ENCODE assay signal across 8 cellular contexts in genomic region chr4:176792348-176793059, GRCh38. TPM values are rescaled to one million over a fixed set of nuclear protein-coding genes. Genes with fewer than 3 reads are reported as not detected.
DNase-seq lines count a peak whose midpoint lies in the region; ATAC-seq and TF ChIP-seq lines count a peak whose summit lies in the region.

Gene VEGFC, minus strand, starts transcription at chr4:176792922. Its CDS starts 611 bp downstream, at chr4:176792311.

- no peak within 1 kb of the TSS for H3K27ac ChIP-seq in CD4-positive, CD25-positive, alpha-beta regulatory T cell (ENCODE audit: insufficient read depth, low read length, poor library complexity, severe bottlenecking)
- H3K27ac ChIP-seq in left lung, result peak within 1 kb of the TSS; percentile 76 to 77

- H3K27ac Mint-ChIP-seq in CD4-positive, CD25-positive, alpha-beta regulatory T cell, result no peak within 1 kb of the TSS
- H3K27ac Mint-ChIP-seq in stimulated activated naive CD8-positive, alpha-beta T cell treated with anti-CD3 and anti-CD28 coated beads, Interleukin-15, amount 100 ng/mL, for 72 hours, result peak within 1 kb of the TSS in 1 of 2 donors; percentile 50

- TF ChIP-seq CTCF in left lung (IDR thresholded peaks at IDR 0.05), result no peak

- H3K9me3 Mint-ChIP-seq in CD4-positive, CD25-positive, alpha-beta regulatory T cell, result peaks cover 0 to 6% (median 0%) of the 10 kb centered on the region in 7 donors
- no peaks in the 10 kb centered on the region for H3K9me3 Mint-ChIP-seq in stimulated activated naive CD8-positive, alpha-beta T cell treated with anti-CD3 and anti-CD28 coated beads, Interleukin-15, amount 100 ng/mL, for 72 hours

- peak in 1 of 3 donors; percentile 24 for DNase-seq in CD4-positive, CD25-positive, alpha-beta regulatory T cell
- DNase-seq in SK-MEL-5 (ENCODE audit: low read depth, low spot score), result peak; percentile 74
- DNase-seq in dermis blood vessel endothelial cell, result peak; percentile 86
- DNase-seq in left lung, result peak; percentile 45 to 83
- DNase-seq in stimulated activated naive CD8-positive, alpha-beta T cell treated with anti-CD3 and anti-CD28 coated beads, Interleukin-15, amount 100 ng/mL, for 72 hours, result peak; percentile 11 to 12
- no peak for DNase-seq in NAMALWA (ENCODE audit: low spot score)

- in situ Hi-C loops in SK-MEL-5 (cut with HindIII; ENCODE audit: low pct_unique_long_range_greater_than_20kb, low sequenced_read_pairs), result no loop called here

- peak in 1 of 2 donors; percentile 30 for ATAC-seq in CD4-positive, CD25-positive, alpha-beta regulatory T cell (ENCODE audit: low read depth in 2 of 2)
- ATAC-seq in GM19328 (IDR thresholded peaks at IDR 0.05; ENCODE audit: unreplicated experiment) (peak; percentile 84), HG03196 (IDR thresholded peaks at IDR 0.05; ENCODE audit: unreplicated experiment) (peak; percentile 87), left lung (peak; percentile 88)
- peak; percentile 77 for ATAC-seq in stimulated activated naive CD8-positive, alpha-beta T cell treated with anti-CD3 and anti-CD28 coated beads, Interleukin-15, amount 100 ng/mL, for 72 hours

- H3K36me3 Mint-ChIP-seq in CD4-positive, CD25-positive, alpha-beta regulatory T cell, result no peaks in the 10 kb centered on the region

- peaks cover 23% of the 10 kb centered on the region for H3K27me3 ChIP-seq in CD4-positive, CD25-positive, alpha-beta regulatory T cell (ENCODE audit: control insufficient read depth, insufficient read depth, low read length)
- H3K27me3 ChIP-seq in left lung, result peaks cover 0 to 53% of the 10 kb centered on the region in 2 donors

- H3K4me1 ChIP-seq in CD4-positive, CD25-positive, alpha-beta regulatory T cell (ENCODE audit: control insufficient read depth, insufficient read depth, low read length, poor library complexity, severe bottlenecking), result peaks cover 9% of the 10 kb centered on the region
- no peaks in the 10 kb centered on the region for H3K4me1 ChIP-seq in left lung

- H3K4me1 Mint-ChIP-seq in CD4-positive, CD25-positive, alpha-beta regulatory T cell, result peaks cover 0 to 7% (median 0%) of the 10 kb centered on the region in 4 donors
- H3K4me1 Mint-ChIP-seq in stimulated activated naive CD8-positive, alpha-beta T cell treated with anti-CD3 and anti-CD28 coated beads, Interleukin-15, amount 100 ng/mL, for 72 hours, result peaks cover 6% of the 10 kb centered on the region

- H3K36me3 ChIP-seq in CD4-positive, CD25-positive, alpha-beta regulatory T cell (ENCODE audit: control insufficient read depth, insufficient read depth, low read length), result no peaks in the 10 kb centered on the region
- no peaks in the 10 kb centered on the region for H3K36me3 ChIP-seq in left lung

- intact Hi-C loops in left lung (cut with DNase I), result no loop called here

- H3K4me3 Mint-ChIP-seq in CD4-positive, CD25-positive, alpha-beta regulatory T cell, result peak within 1 kb of the TSS in 3 of 4 donors; percentile 4 to 75 (median 44)
- peak within 1 kb of the TSS; percentile 57 to 59 for H3K4me3 Mint-ChIP-seq in stimulated activated naive CD8-positive, alpha-beta T cell treated with anti-CD3 and anti-CD28 coated beads, Interleukin-15, amount 100 ng/mL, for 72 hours

- H3K27me3 Mint-ChIP-seq in CD4-positive, CD25-positive, alpha-beta regulatory T cell, result peaks cover 40% of the 10 kb centered on the region
- peaks cover 54% of the 10 kb centered on the region for H3K27me3 Mint-ChIP-seq in stimulated activated naive CD8-positive, alpha-beta T cell treated with anti-CD3 and anti-CD28 coated beads, Interleukin-15, amount 100 ng/mL, for 72 hours

- H3K4me3 ChIP-seq in CD4-positive, CD25-positive, alpha-beta regulatory T cell (ENCODE audit: low read depth, low read length), result no peak within 1 kb of the TSS
- peak within 1 kb of the TSS; percentile 38 to 55 for H3K4me3 ChIP-seq in left lung

- no peaks in the 10 kb centered on the region for H3K9me3 ChIP-seq in CD4-positive, CD25-positive, alpha-beta regulatory T cell (ENCODE audit: control insufficient read depth in 2 of 2, low read length in 2 of 2)
- H3K9me3 ChIP-seq in left lung, result no peaks in the 10 kb centered on the region

RNA-seq across cellular contexts. Expression of gene VEGFC, which starts in this region (rescaled TPM):
- total RNA-seq in CD4-positive, CD25-positive, alpha-beta regulatory T cell, result not detected
- not detected for polyA plus RNA-seq in CD4-positive, CD25-positive, alpha-beta regulatory T cell
- total RNA-seq in SK-MEL-5 (2014; rRNA removed; shearing (Covaris generic)), result 6.4 and 7.1 TPM in 2 replicates
- 8.0 and 8.7 TPM in 2 replicates for polyA plus RNA-seq in SK-MEL-5 (2015; cell fraction: cytosol; rRNA removed)
- 0.50 and 1.1 TPM in 2 replicates for polyA plus RNA-seq in SK-MEL-5 (2015; cell fraction: nucleus; rRNA removed)
- total RNA-seq in dermis blood vessel endothelial cell, result 4.4 and 10.8 TPM in 2 replicates
- 10 to 100 TPM in 1 of 2 donors, 1 to 10 TPM in 1; 6.3 to 11.9 TPM for total RNA-seq in left lung
